ENCODE assay signal across 1 cellular context in the genomic region with DNA sequence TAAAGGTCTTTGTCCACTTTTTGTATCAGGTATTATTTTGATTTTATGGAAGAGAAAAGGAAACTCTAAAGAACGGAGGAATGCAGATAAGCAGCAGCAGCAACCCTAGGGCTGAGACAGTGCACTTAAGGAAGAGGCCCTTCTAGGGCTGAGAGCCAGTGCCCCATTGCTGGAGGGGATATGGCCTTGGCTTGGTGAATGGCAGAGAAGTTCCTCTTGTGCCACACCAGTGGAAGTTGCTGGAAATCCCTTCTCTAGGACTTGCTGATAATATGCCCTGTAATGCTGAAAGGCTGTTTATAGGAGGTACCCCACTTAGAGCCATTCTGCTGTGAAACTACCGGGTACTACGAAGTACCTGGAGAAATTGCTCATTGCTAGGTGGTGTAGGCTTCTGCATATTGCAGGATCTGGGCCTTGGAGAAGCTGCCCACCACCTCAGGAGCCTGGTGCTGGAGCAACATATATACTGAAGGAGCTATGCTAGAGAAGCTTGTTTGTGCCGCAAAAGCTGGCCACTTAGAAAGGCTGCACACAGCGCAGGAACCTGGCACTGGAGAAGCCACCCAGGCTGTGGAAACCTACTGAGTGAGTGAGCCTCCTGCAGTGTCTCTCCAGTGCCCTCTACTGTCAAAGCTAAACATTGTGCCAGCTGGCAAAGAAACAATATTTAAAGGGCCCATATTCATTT.
TF ChIP-seq lines count a peak whose summit lies in the region.

No MANE protein-coding gene starts in this region.

TF ChIP-seq in GM12878, 131 proteins besides CTCF, POLR2A, EP300 and RAD21 (continued from another document):
- TF ChIP-seq, protein P1, sequence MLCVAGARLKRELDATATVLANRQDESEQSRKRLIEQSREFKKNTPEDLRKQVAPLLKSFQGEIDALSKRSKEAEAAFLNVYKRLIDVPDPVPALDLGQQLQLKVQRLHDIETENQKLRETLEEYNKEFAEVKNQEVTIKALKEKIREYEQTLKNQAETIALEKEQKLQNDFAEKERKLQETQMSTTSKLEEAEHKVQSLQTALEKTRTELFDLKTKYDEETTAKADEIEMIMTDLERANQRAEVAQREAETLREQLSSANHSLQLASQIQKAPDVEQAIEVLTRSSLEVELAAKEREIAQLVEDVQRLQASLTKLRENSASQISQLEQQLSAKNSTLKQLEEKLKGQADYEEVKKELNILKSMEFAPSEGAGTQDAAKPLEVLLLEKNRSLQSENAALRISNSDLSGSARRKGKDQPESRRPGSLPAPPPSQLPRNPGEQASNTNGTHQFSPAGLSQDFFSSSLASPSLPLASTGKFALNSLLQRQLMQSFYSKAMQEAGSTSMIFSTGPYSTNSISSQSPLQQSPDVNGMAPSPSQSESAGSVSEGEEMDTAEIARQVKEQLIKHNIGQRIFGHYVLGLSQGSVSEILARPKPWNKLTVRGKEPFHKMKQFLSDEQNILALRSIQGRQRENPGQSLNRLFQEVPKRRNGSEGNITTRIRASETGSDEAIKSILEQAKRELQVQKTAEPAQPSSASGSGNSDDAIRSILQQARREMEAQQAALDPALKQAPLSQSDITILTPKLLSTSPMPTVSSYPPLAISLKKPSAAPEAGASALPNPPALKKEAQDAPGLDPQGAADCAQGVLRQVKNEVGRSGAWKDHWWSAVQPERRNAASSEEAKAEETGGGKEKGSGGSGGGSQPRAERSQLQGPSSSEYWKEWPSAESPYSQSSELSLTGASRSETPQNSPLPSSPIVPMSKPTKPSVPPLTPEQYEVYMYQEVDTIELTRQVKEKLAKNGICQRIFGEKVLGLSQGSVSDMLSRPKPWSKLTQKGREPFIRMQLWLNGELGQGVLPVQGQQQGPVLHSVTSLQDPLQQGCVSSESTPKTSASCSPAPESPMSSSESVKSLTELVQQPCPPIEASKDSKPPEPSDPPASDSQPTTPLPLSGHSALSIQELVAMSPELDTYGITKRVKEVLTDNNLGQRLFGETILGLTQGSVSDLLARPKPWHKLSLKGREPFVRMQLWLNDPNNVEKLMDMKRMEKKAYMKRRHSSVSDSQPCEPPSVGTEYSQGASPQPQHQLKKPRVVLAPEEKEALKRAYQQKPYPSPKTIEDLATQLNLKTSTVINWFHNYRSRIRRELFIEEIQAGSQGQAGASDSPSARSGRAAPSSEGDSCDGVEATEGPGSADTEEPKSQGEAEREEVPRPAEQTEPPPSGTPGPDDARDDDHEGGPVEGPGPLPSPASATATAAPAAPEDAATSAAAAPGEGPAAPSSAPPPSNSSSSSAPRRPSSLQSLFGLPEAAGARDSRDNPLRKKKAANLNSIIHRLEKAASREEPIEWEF (IDR thresholded peaks at IDR 0.05; ENCODE audit: insufficient replicate concordance, low read depth, low read length), result no peak
- TF ChIP-seq TCF3 (IDR thresholded peaks at IDR 0.05; ENCODE audit: borderline replicate concordance, insufficient read depth, low read depth, low read length) (peak; percentile 63; the same call in 1 of the 2 replicates), SMC3 (IDR thresholded peaks at IDR 0.05; ENCODE audit: borderline replicate concordance, low read length) (peak; percentile 82)
